27 cellular contexts compared by ENCODE assay signal in the genomic region with DNA sequence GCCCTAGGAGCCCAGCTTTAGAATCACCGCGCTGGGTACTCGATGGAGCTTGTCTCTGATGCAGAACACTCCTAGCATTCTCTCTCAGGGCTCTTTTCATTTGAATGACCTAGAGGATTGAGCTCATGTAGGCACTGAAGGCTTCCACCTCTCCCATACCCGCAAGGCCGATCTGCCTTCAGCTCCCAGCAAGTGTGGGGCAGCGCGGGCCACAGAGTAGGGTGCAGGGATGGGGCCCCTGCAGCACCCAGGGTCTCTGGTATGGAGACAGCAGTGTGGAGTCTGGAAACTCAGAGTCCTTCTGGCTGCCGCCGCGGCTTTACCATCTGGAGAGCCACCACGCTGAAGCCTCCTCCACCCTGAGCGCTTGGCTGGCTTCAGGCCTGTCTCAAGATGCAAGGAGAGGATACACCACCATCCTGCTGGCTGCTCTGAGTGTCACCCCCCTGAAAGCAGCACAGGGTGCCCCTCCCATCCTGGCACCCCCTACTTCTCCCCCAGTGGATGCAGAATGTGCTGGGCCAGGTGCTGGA. TPM values are rescaled to one million over a fixed set of nuclear protein-coding genes. Genes with fewer than 3 reads are reported as not detected.
"Had no signal": no experiment of that assay in that cellular context is flagged by ENCODE, and none has a peak within 500 bp of the region (broad histone marks: within the 10 kb centered on the region; RNA-seq: fewer than 3 reads in every experiment).

No MANE protein-coding gene starts in this region.

- H3K36me3 Mint-ChIP-seq: activated CD4-positive, alpha-beta memory T cell treated with anti-CD3 and anti-CD28 coated beads for 36 hours; activated naive CD4-positive, alpha-beta T cell treated with anti-CD3 and anti-CD28 coated beads, Interleukin-2, amount 10 ng/mL, durations not matched to agents 7 days and 5 days; activated naive CD4-positive, alpha-beta T cell treated with anti-CD3 and anti-CD28 coated beads, Interleukin-2, amount 50 U/mL, for 72 hours; activated naive CD8-positive, alpha-beta T cell treated with anti-CD3 and anti-CD28 coated beads, Interleukin-2, amount 10 ng/mL, durations not matched to agents 7 days and 5 days had no signal

- H3K4me3 ChIP-seq: body of pancreas, esophagus muscularis mucosa, gastrocnemius medialis had no signal

- H3K27ac Mint-ChIP-seq: activated CD4-positive, alpha-beta memory T cell treated with anti-CD3 and anti-CD28 coated beads for 36 hours; activated CD4-positive, alpha-beta T cell treated with anti-CD3 and anti-CD28 coated beads for 36 hours; activated CD4-positive, alpha-beta T cell treated with anti-CD3 and anti-CD28 coated beads, Interleukin-2, amount 10 ng/mL, durations not matched to agents 24 days and 14 days; activated naive CD4-positive, alpha-beta T cell treated with anti-CD3 and anti-CD28 coated beads, Interleukin-2, amount 10 ng/mL, durations not matched to agents 7 days and 5 days; activated naive CD4-positive, alpha-beta T cell treated with anti-CD3 and anti-CD28 coated beads, Interleukin-2, amount 50 U/mL, for 72 hours; activated naive CD8-positive, alpha-beta T cell treated with anti-CD3 and anti-CD28 coated beads, Interleukin-2, amount 10 ng/mL, durations not matched to agents 7 days and 5 days; activated T-cell treated with anti-CD3 and anti-CD28 coated beads, Interleukin-2, amount 50 U/mL, for 24 hours; activated T-cell treated with anti-CD3 and anti-CD28 coated beads, Interleukin-2, amount 50 U/mL, for 72 hours; endodermal cell had no signal

- H3K27ac ChIP-seq: body of pancreas, esophagus muscularis mucosa, foreskin keratinocyte, gastrocnemius medialis had no signal

- H3K4me1 Mint-ChIP-seq: activated CD4-positive, alpha-beta T cell treated with anti-CD3 and anti-CD28 coated beads for 36 hours; activated CD4-positive, alpha-beta T cell treated with anti-CD3 and anti-CD28 coated beads, Interleukin-2, amount 10 ng/mL, durations not matched to agents 24 days and 14 days; activated naive CD4-positive, alpha-beta T cell treated with anti-CD3 and anti-CD28 coated beads, Interleukin-2, amount 10 ng/mL, durations not matched to agents 7 days and 5 days; activated naive CD8-positive, alpha-beta T cell treated with anti-CD3 and anti-CD28 coated beads, Interleukin-2, amount 10 ng/mL, durations not matched to agents 7 days and 5 days; endodermal cell had no signal

- H3K9me3 Mint-ChIP-seq: activated CD4-positive, alpha-beta memory T cell treated with anti-CD3 and anti-CD28 coated beads for 36 hours; activated CD4-positive, alpha-beta T cell treated with anti-CD3 and anti-CD28 coated beads, Interleukin-2, amount 10 ng/mL, durations not matched to agents 24 days and 14 days; activated naive CD4-positive, alpha-beta T cell treated with anti-CD3 and anti-CD28 coated beads, Interleukin-2, amount 10 ng/mL, durations not matched to agents 7 days and 5 days; activated naive CD4-positive, alpha-beta T cell treated with anti-CD3 and anti-CD28 coated beads, Interleukin-2, amount 50 U/mL, for 72 hours; activated naive CD8-positive, alpha-beta T cell treated with anti-CD3 and anti-CD28 coated beads, Interleukin-2, amount 10 ng/mL, durations not matched to agents 7 days and 5 days; activated T-cell treated with anti-CD3 and anti-CD28 coated beads, Interleukin-2, amount 50 U/mL, for 24 hours had no signal

- H3K4me1 ChIP-seq: body of pancreas, esophagus muscularis mucosa, foreskin keratinocyte, gastrocnemius medialis had no signal

- H3K27me3 ChIP-seq: body of pancreas had no signal

- ATAC-seq: activated CD4-positive, alpha-beta T cell treated with anti-CD3 and anti-CD28 coated beads for 36 hours; activated naive CD4-positive, alpha-beta T cell treated with anti-CD3 and anti-CD28 coated beads, Interleukin-2, amount 50 U/mL, for 72 hours; activated T-cell treated with anti-CD3 and anti-CD28 coated beads, Interleukin-2, amount 50 U/mL, for 72 hours; body of pancreas; foreskin keratinocyte; gastrocnemius medialis had no signal

- H3K36me3 ChIP-seq: esophagus muscularis mucosa, gastrocnemius medialis had no signal

- H3K27me3 Mint-ChIP-seq: activated CD4-positive, alpha-beta T cell treated with anti-CD3 and anti-CD28 coated beads, Interleukin-2, amount 10 ng/mL, durations not matched to agents 24 days and 14 days; activated naive CD8-positive, alpha-beta T cell treated with anti-CD3 and anti-CD28 coated beads, Interleukin-2, amount 10 ng/mL, durations not matched to agents 7 days and 5 days had no signal

- DNase-seq: activated CD4-positive, alpha-beta memory T cell treated with anti-CD3 and anti-CD28 coated beads for 36 hours; activated CD4-positive, alpha-beta T cell treated with anti-CD3 and anti-CD28 coated beads for 36 hours; activated CD4-positive, alpha-beta T cell treated with anti-CD3 and anti-CD28 coated beads, Interleukin-2, amount 10 ng/mL, durations not matched to agents 24 days and 14 days; activated CD4-positive, CD25-positive, alpha-beta regulatory T cell; activated CD4-positive, CD25-positive, alpha-beta regulatory T cell treated with anti-CD3 and anti-CD28 coated beads, Interleukin-2, amount 50 U/mL, for 72 hours; activated CD8-positive, alpha-beta memory T cell treated with anti-CD3 and anti-CD28 coated beads, Interleukin-2, amount 50 U/mL, for 48 hours; activated gamma-delta T cell; activated naive CD4-positive, alpha-beta T cell; activated naive CD4-positive, alpha-beta T cell treated with anti-CD3 and anti-CD28 coated beads, Interleukin-2, amount 10 ng/mL, durations not matched to agents 7 days and 5 days; activated naive CD8-positive, alpha-beta T cell treated with anti-CD3 and anti-CD28 coated beads, Interleukin-2, amount 10 ng/mL, durations not matched to agents 7 days and 5 days; activated T-cell treated with anti-CD3 and anti-CD28 coated beads for 4 hours; activated T-cell treated with anti-CD3 and anti-CD28 coated beads, Interleukin-2, amount 50 U/mL, for 24 hours; activated T-cell treated with anti-CD3 and anti-CD28 coated beads, Interleukin-2, amount 50 U/mL, for 72 hours; aorta; body of pancreas; caudate nucleus; cortex of kidney; dermis blood vessel endothelial cell; effector memory CD4-positive, alpha-beta T cell; endodermal cell; erythroblast; foreskin keratinocyte; gastrocnemius medialis; glutamatergic neuron; T-helper 2 cell had no signal

- H3K9me3 ChIP-seq: body of pancreas, esophagus muscularis mucosa, gastrocnemius medialis had no signal

- H3K4me3 Mint-ChIP-seq: activated CD4-positive, alpha-beta memory T cell treated with anti-CD3 and anti-CD28 coated beads for 36 hours; activated CD4-positive, alpha-beta T cell treated with anti-CD3 and anti-CD28 coated beads for 36 hours; activated CD4-positive, alpha-beta T cell treated with anti-CD3 and anti-CD28 coated beads, Interleukin-2, amount 10 ng/mL, durations not matched to agents 24 days and 14 days; activated naive CD4-positive, alpha-beta T cell treated with anti-CD3 and anti-CD28 coated beads, Interleukin-2, amount 10 ng/mL, durations not matched to agents 7 days and 5 days; activated naive CD8-positive, alpha-beta T cell treated with anti-CD3 and anti-CD28 coated beads, Interleukin-2, amount 10 ng/mL, durations not matched to agents 7 days and 5 days; activated T-cell treated with anti-CD3 and anti-CD28 coated beads, Interleukin-2, amount 50 U/mL, for 24 hours; activated T-cell treated with anti-CD3 and anti-CD28 coated beads, Interleukin-2, amount 50 U/mL, for 72 hours; endodermal cell had no signal

RNA-seq across cellular contexts. Expression of a gene that starts 12.9 kb away (rescaled TPM):
- total RNA-seq: body of pancreas had no signal
